In the genomic region with DNA sequence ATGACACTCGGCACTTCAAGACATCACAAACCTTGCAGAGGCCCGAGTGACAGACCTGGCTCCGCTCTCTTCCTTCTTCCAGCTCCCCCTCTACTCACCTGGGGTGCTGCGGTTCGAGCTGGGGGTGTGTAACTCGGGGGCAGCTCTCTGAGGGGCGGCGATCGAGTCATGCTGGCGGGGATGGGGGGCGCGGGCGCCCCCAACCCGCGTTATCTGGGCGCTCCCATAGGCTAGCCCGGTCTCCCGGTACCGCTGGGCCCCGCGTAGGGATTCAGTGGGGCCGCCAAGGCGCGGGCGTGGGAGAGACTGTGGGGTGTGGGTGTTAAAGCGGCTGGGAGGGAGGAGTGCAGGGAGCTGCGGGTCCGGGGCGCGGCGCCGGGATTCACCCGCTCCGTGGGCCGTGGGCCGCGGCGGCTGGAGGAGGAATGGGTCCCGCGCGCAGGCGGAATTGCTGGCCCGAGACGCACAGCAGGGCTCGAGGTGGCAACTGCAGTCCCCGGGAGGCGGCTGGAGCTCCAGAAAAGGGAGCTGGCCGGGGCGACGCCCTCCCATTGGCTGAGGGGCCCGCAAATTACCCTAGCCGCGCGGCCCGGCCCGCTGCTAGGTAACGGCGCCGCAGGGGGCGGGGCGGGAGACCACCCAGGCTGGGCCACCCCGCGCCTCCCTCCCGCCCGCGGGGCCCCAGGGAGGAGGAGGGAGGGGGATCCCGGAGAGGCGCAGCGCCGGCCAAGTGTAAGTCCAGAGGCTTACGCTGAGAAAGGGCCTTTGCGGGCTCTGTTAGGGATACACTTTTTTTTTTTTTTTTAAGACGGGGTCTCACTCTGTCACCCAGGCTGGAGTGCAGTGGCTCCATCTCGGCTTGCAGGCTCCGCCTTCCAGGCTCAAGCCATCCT, we compare ENCODE assay signal across 8 cellular contexts. TPM values are rescaled to one million over a fixed set of nuclear protein-coding genes. Genes with fewer than 3 reads are reported as not detected.
DNase-seq lines count a peak whose midpoint lies in the region; ATAC-seq and TF ChIP-seq lines count a peak whose summit lies in the region.

A gene with protein sequence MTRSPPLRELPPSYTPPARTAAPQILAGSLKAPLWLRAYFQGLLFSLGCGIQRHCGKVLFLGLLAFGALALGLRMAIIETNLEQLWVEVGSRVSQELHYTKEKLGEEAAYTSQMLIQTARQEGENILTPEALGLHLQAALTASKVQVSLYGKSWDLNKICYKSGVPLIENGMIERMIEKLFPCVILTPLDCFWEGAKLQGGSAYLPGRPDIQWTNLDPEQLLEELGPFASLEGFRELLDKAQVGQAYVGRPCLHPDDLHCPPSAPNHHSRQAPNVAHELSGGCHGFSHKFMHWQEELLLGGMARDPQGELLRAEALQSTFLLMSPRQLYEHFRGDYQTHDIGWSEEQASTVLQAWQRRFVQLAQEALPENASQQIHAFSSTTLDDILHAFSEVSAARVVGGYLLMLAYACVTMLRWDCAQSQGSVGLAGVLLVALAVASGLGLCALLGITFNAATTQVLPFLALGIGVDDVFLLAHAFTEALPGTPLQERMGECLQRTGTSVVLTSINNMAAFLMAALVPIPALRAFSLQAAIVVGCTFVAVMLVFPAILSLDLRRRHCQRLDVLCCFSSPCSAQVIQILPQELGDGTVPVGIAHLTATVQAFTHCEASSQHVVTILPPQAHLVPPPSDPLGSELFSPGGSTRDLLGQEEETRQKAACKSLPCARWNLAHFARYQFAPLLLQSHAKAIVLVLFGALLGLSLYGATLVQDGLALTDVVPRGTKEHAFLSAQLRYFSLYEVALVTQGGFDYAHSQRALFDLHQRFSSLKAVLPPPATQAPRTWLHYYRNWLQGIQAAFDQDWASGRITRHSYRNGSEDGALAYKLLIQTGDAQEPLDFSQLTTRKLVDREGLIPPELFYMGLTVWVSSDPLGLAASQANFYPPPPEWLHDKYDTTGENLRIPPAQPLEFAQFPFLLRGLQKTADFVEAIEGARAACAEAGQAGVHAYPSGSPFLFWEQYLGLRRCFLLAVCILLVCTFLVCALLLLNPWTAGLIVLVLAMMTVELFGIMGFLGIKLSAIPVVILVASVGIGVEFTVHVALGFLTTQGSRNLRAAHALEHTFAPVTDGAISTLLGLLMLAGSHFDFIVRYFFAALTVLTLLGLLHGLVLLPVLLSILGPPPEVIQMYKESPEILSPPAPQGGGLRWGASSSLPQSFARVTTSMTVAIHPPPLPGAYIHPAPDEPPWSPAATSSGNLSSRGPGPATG (minus strand): TSS at position 491 of the 893 bp plus-strand sequence. CDS start 321 bp downstream, at position 170.

- H3K9me3 Mint-ChIP-seq in stimulated activated memory B cell treated with anti-CD40 and anti-IgM and Interleukin-4, amounts not matched to agents 10 μg/mL and 1 μg/mL and 100 μg/mL, for 72 hours: no peaks in the 10 kb centered on the region

- peak within 1 kb of the TSS; percentile 80 for H3K4me3 ChIP-seq in coronary artery
- H3K4me3 ChIP-seq in kidney epithelial cell (ENCODE audit: low read depth, low read length): peak within 1 kb of the TSS; percentile 50

- peak within 1 kb of the TSS; percentile 61 to 76 for H3K27ac ChIP-seq in coronary artery

- TF ChIP-seq POLR2A in GM18505 (IDR thresholded peaks at IDR 0.05; ENCODE audit: borderline replicate concordance, extremely low read depth, insufficient read depth, insufficient read length): no peak

- peaks cover 6% of the 10 kb centered on the region for H3K4me1 Mint-ChIP-seq in stimulated activated memory B cell treated with anti-CD40 and anti-IgM and Interleukin-4, amounts not matched to agents 10 μg/mL and 1 μg/mL and 100 μg/mL, for 72 hours

- H3K27me3 ChIP-seq in kidney epithelial cell (ENCODE audit: control insufficient read depth, insufficient read depth, low read length): no peaks in the 10 kb centered on the region

- peak within 1 kb of the TSS; percentile 63 for H3K4me3 Mint-ChIP-seq in stimulated activated memory B cell treated with anti-CD40 and anti-IgM and Interleukin-4, amounts not matched to agents 10 μg/mL and 1 μg/mL and 100 μg/mL, for 72 hours

- no peak within 1 kb of the TSS for H3K27ac Mint-ChIP-seq in stimulated activated memory B cell treated with anti-CD40 and anti-IgM and Interleukin-4, amounts not matched to agents 10 μg/mL and 1 μg/mL and 100 μg/mL, for 72 hours

- H3K27me3 Mint-ChIP-seq in stimulated activated memory B cell treated with anti-CD40 and anti-IgM and Interleukin-4, amounts not matched to agents 10 μg/mL and 1 μg/mL and 100 μg/mL, for 72 hours: peaks cover 33% of the 10 kb centered on the region

- TF ChIP-seq CTCF in coronary artery (IDR thresholded peaks at IDR 0.05) (no peak), kidney epithelial cell (IDR thresholded peaks at IDR 0.05; ENCODE audit: insufficient read depth, low read length, poor library complexity, severe bottlenecking) (no peak)

- peaks cover 9% of the 10 kb centered on the region for H3K36me3 Mint-ChIP-seq in stimulated activated memory B cell treated with anti-CD40 and anti-IgM and Interleukin-4, amounts not matched to agents 10 μg/mL and 1 μg/mL and 100 μg/mL, for 72 hours

- no peaks in the 10 kb centered on the region for H3K36me3 ChIP-seq in kidney epithelial cell (ENCODE audit: control insufficient read depth, insufficient read depth, low read length)

- ATAC-seq in stimulated activated memory B cell treated with anti-CD40 and anti-IgM and Interleukin-4, amounts not matched to agents 10 μg/mL and 1 μg/mL and 100 μg/mL, for 72 hours: peak; percentile 64
- ATAC-seq in HG02885 (IDR thresholded peaks at IDR 0.05; ENCODE audit: poor library complexity, unreplicated experiment) (no peak), GM18505 (IDR thresholded peaks at IDR 0.05; ENCODE audit: unreplicated experiment) (no peak)

- DNase-seq in DMS 273 treated with DMSO at 0.1 percent for 48 hours (lab: John Stamatoyannopoulos, UW) (peak; percentile 35), HuH-7.5 (ENCODE audit: low spot score) (peak; percentile 76), SK-N-DZ (ENCODE audit: low spot score) (peak; percentile 88), coronary artery (ENCODE audit: low spot score) (peak; percentile 78), kidney epithelial cell (ENCODE audit: low read depth) (no peak)

RNA-seq across cellular contexts. Expression of the gene that starts here (rescaled TPM):
- 0.06 and 0.08 TPM in 2 replicates for polyA plus RNA-seq in SK-N-DZ (2014; cell fraction: cytosol; rRNA removed)
- polyA plus RNA-seq in SK-N-DZ (2014; cell fraction: nucleus; rRNA removed): 0.37 and 0.38 TPM in 2 replicates
- total RNA-seq in kidney epithelial cell: under 0.01 and 0.38 TPM in 2 replicates
